ENCODE assay signal across 27 cellular contexts in genomic region chr5:168803541-168803940, GRCh38.
"Had no signal": no experiment of that assay in that cellular context is flagged by ENCODE, and none has a peak within 500 bp of the region (broad histone marks: within the 10 kb centered on the region; RNA-seq: fewer than 3 reads in every experiment).

No MANE protein-coding gene starts in this region.

- H3K9me3 Mint-ChIP-seq: activated T-cell treated with anti-CD3 and anti-CD28 coated beads, Interleukin-2, amount 50 U/mL, for 4 hours; T-helper 2 cell treated with Interferon-gamma antibody and Interleukin-4, amounts not matched to agents 5 μg/mL and 100 μg/mL, for 36 hours; WTC11 had no signal

- ATAC-seq: activated CD4-positive, CD25-positive, alpha-beta regulatory T cell treated with anti-CD3 and anti-CD28 coated beads, Interleukin-2, amount 50 U/mL, for 24 hours; activated CD8-positive, alpha-beta T cell treated with anti-CD3 and anti-CD28 coated beads, Interleukin-2, amount 10 ng/mL, durations not matched to agents 7 days and 5 days; activated T-cell treated with anti-CD3 and anti-CD28 coated beads, Interleukin-2, amount 50 U/mL, for 4 hours; Panc1; WTC11 had no signal

- DNase-seq: activated CD4-positive, alpha-beta T cell treated with anti-CD3 and anti-CD28 coated beads for 48 hours; activated CD4-positive, alpha-beta T cell treated with anti-CD3 and anti-CD28 coated beads, Interleukin-2, amount 50 U/mL, for 48 hours; activated CD8-positive, alpha-beta T cell treated with anti-CD3 and anti-CD28 coated beads, Interleukin-2, amount 10 ng/mL, durations not matched to agents 7 days and 5 days; activated effector memory CD4-positive, alpha-beta T cell treated with anti-CD3 and anti-CD28 coated beads, Interleukin-2, amount 50 U/mL, for 16 hours; activated naive CD4-positive, alpha-beta T cell; activated naive CD4-positive, alpha-beta T cell treated with anti-CD3 and anti-CD28 coated beads, Interleukin-2, amount 50 U/mL, for 16 hours; activated naive CD8-positive, alpha-beta T cell treated with anti-CD3 and anti-CD28 coated beads for 36 hours; activated T-cell treated with anti-CD3 and anti-CD28 coated beads, Interleukin-2, amount 50 U/mL, for 4 hours; amniotic stem cell; aorta; brain microvascular endothelial cell; central memory CD4-positive, alpha-beta T cell; Kasumi-1; KG1; MG63; NCI-H1092; NCI-H1436 treated with DMSO at 0.1 percent for 48 hours; NCI-H1694 treated with DMSO at 0.1 percent for 48 hours; NCI-H2029; NCI-H345; NCI-H524 treated with DMSO at 0.1 percent for 48 hours; SHP77; SJCRH30 had no signal

- H3K4me3 Mint-ChIP-seq: activated CD8-positive, alpha-beta T cell treated with anti-CD3 and anti-CD28 coated beads, Interleukin-2, amount 10 ng/mL, durations not matched to agents 7 days and 5 days; activated naive CD8-positive, alpha-beta T cell treated with anti-CD3 and anti-CD28 coated beads for 36 hours; activated T-cell treated with anti-CD3 and anti-CD28 coated beads, Interleukin-2, amount 50 U/mL, for 4 hours; T-helper 2 cell treated with Interferon-gamma antibody and Interleukin-4, amounts not matched to agents 5 μg/mL and 100 μg/mL, for 36 hours; WTC11 had no signal

- H3K27ac Mint-ChIP-seq: activated CD8-positive, alpha-beta T cell treated with anti-CD3 and anti-CD28 coated beads, Interleukin-2, amount 10 ng/mL, durations not matched to agents 7 days and 5 days; activated naive CD8-positive, alpha-beta T cell treated with anti-CD3 and anti-CD28 coated beads for 36 hours; T-helper 2 cell treated with Interferon-gamma antibody and Interleukin-4, amounts not matched to agents 5 μg/mL and 100 μg/mL, for 36 hours; WTC11 had no signal

- H3K36me3 Mint-ChIP-seq: activated naive CD8-positive, alpha-beta T cell treated with anti-CD3 and anti-CD28 coated beads for 36 hours; WTC11 had no signal
